ENCODE assay signal across 8 cellular contexts in the genomic region with DNA sequence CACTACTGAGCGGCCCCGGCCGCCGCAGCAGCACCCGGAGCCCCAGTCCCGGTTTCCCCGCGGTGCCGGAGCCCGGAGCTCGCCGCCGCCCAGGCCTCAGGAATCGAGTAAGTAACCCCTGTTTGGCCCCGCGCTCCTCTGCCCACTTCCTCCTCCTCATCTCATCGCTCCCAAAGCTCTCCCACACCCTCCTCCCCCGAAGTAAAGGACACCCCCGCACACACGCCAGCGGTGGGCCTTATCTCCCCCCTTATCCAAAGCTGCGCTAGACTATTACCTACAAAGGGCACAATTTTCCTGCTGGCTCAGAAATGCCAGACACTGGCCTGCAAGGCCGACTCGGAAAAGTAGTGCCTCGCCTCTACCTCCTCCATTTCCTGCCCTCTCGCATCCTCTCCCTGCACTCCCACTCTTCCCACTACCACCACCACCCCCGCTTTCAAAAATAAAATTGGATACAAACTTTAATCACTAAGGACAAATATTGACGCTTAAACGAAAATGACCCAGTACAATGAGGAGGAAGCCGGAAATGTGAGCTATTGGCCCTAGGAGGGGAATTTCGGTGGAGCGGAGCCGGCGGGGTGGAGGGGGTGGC. TPM values are rescaled to one million over a fixed set of nuclear protein-coding genes. Genes with fewer than 3 reads are reported as not detected.
DNase-seq lines count a peak whose midpoint lies in the region; ATAC-seq and TF ChIP-seq lines count a peak whose summit lies in the region.

No MANE protein-coding gene starts in this region.

- WGBS in adrenal gland, 4 donors, result 4 to 8% (median 5%) methylated on average over 31 to 34 of the region's 34 CpGs

- ATAC-seq in activated CD8-positive, alpha-beta T cell treated with anti-CD3 and anti-CD28 coated beads, Interleukin-2, amount 10 ng/mL, durations not matched to agents 7 days and 5 days, result no peak
- ATAC-seq in memory B cell (ENCODE audit: low read depth) (no peak), GM21367 (IDR thresholded peaks at IDR 0.05; ENCODE audit: unreplicated experiment) (no peak), HG03342 (IDR thresholded peaks at IDR 0.05; ENCODE audit: unreplicated experiment) (no peak)

- intact Hi-C loops in adrenal gland (cut with DNase I), result no loop called here

- H3K4me3 Mint-ChIP-seq in activated CD8-positive, alpha-beta T cell treated with anti-CD3 and anti-CD28 coated beads, Interleukin-2, amount 10 ng/mL, durations not matched to agents 7 days and 5 days, result peak overlapping the region; percentile 29
- H3K4me3 Mint-ChIP-seq in memory B cell, result peak overlapping the region; percentile 9

- H3K4me3 ChIP-seq in AG04449 (ENCODE audit: low read depth, low read length) (peak overlapping the region; percentile 33), HEK293 (ENCODE audit: low read depth, low read length) (peak overlapping the region; percentile 61), adrenal gland (peak overlapping the region in 2 of 4 donors; percentile 6 to 52)

- CTCF ChIA-PET in AG04449 (lab: Yijun Ruan, JAX), result interaction anchor here (1.2 to 2.4 kb wide), 4 partner anchors 9 to 1449 kb away, joined by 3 to 11 read pairs (median 7); no protein-coding TSS in a partner anchor
- CTCF ChIA-PET in HEK293 (lab: Yijun Ruan, JAX), result interaction anchor here (0.7 to 4.2 kb wide), 4 partner anchors 8 to 12 kb away, joined by 4 to 22 read pairs (median 12); no protein-coding TSS in a partner anchor
- CTCF ChIA-PET in activated CD8-positive, alpha-beta T cell treated with anti-CD3 and anti-CD28 coated beads, Interleukin-2, amount 10 ng/mL, durations not matched to agents 7 days and 5 days (lab: Charles Lee), result no interaction called here

- H3K27me3 ChIP-seq in adrenal gland, result peaks cover 80% of the 10 kb centered on the region

- H3K4me1 Mint-ChIP-seq in activated CD8-positive, alpha-beta T cell treated with anti-CD3 and anti-CD28 coated beads, Interleukin-2, amount 10 ng/mL, durations not matched to agents 7 days and 5 days (ENCODE audit: low read depth), result peaks cover 3% of the 10 kb centered on the region
- H3K4me1 Mint-ChIP-seq in memory B cell, result peaks cover 3% of the 10 kb centered on the region

- H3K36me3 Mint-ChIP-seq in activated CD8-positive, alpha-beta T cell treated with anti-CD3 and anti-CD28 coated beads, Interleukin-2, amount 10 ng/mL, durations not matched to agents 7 days and 5 days (ENCODE audit: low read depth), result peaks cover 18% of the 10 kb centered on the region
- H3K36me3 Mint-ChIP-seq in memory B cell, result no peaks in the 10 kb centered on the region

- H3K36me3 ChIP-seq in HEK293 (ENCODE audit: control insufficient read depth in 2 of 2, insufficient read depth in 1 of 2, low read length in 2 of 2), result peaks cover 0 to 11% of the 10 kb centered on the region in 2 experiments; a peak in 1 of 3 replicates
- no peaks in the 10 kb centered on the region for H3K36me3 ChIP-seq in adrenal gland (replicated peaks in 1 of 2)

- peak overlapping the region; percentile 72 for H3K27ac Mint-ChIP-seq in activated CD8-positive, alpha-beta T cell treated with anti-CD3 and anti-CD28 coated beads, Interleukin-2, amount 10 ng/mL, durations not matched to agents 7 days and 5 days
- peak overlapping the region; percentile 58 for H3K27ac Mint-ChIP-seq in memory B cell

- TF ChIP-seq CTCF in AG04449 (IDR thresholded peaks at IDR 0.05; ENCODE audit: insufficient read depth, low read length, missing control alignments) (no peak), HEK293 (tag by site-specific recombination; IDR thresholded peaks at IDR 0.05) (no peak), adrenal gland (IDR thresholded peaks at IDR 0.05) (no peak)

- TF ChIP-seq POLR2A in adrenal gland (IDR thresholded peaks at IDR 0.05), result no peak

- H3K9me3 ChIP-seq in HEK293 (ENCODE audit: control insufficient read depth, insufficient read depth, low read depth, low read length) (no peaks in the 10 kb centered on the region), adrenal gland (replicated peaks in 1 of 3) (no peaks in the 10 kb centered on the region)

- peaks cover 6% of the 10 kb centered on the region for H3K4me1 ChIP-seq in HEK293 (ENCODE audit: control insufficient read depth, insufficient read depth, low read length)
- H3K4me1 ChIP-seq in adrenal gland (replicated peaks in 1 of 2), result peaks cover 0 to 15% of the 10 kb centered on the region in 2 donors

- H3K27ac ChIP-seq in HEK293 (ENCODE audit: extremely low read depth, low read depth, low read length) (peak overlapping the region; percentile 99), adrenal gland (no peak overlapping the region)

- H3K27me3 Mint-ChIP-seq in activated CD8-positive, alpha-beta T cell treated with anti-CD3 and anti-CD28 coated beads, Interleukin-2, amount 10 ng/mL, durations not matched to agents 7 days and 5 days (ENCODE audit: low read depth), result peaks cover 52% of the 10 kb centered on the region
- H3K27me3 Mint-ChIP-seq in memory B cell, result peaks cover 33% of the 10 kb centered on the region

- H3K9me3 Mint-ChIP-seq in activated CD8-positive, alpha-beta T cell treated with anti-CD3 and anti-CD28 coated beads, Interleukin-2, amount 10 ng/mL, durations not matched to agents 7 days and 5 days (ENCODE audit: insufficient read depth), result no peaks in the 10 kb centered on the region
- H3K9me3 Mint-ChIP-seq in memory B cell, result peaks cover 4% of the 10 kb centered on the region

- POLR2A ChIA-PET in AG04449 (lab: Yijun Ruan, JAX) (interaction anchor here (0.5 kb wide), 1 partner anchor 18 kb away, joined by 3 read pairs; no protein-coding TSS in a partner anchor), HEK293 (lab: Yijun Ruan, JAX) (interaction anchor here (0.6 to 1.3 kb wide), 17 partner anchors 9 to 1540 kb away, joined by 3 to 5 read pairs (median 3); no protein-coding TSS in a partner anchor)
- POLR2A ChIA-PET in activated CD8-positive, alpha-beta T cell treated with anti-CD3 and anti-CD28 coated beads, Interleukin-2, amount 10 ng/mL, durations not matched to agents 7 days and 5 days (lab: Charles Lee), result no interaction called here

- DNase-seq in AG04449 (ENCODE audit: low read depth, low spot score) (no peak), memory B cell (ENCODE audit: low spot score in 2 of 2) (no peak), SHP77 treated with DMSO at 0.1 percent for 48 hours (lab: John Stamatoyannopoulos, UW) (no peak), adrenal gland (no peak)
- DNase-seq in activated CD8-positive, alpha-beta T cell treated with anti-CD3 and anti-CD28 coated beads, Interleukin-2, amount 10 ng/mL, durations not matched to agents 7 days and 5 days, result no peak

TF ChIP-seq in HEK293, 187 proteins besides CTCF, POLR2A, EP300 and RAD21 (continues in another document):
- TF ChIP-seq ZNF140 (tag by site-specific recombination; IDR thresholded peaks at IDR 0.05) (no peak), ZBTB20 (tag by site-specific recombination; IDR thresholded peaks at IDR 0.05) (peak; percentile 96), ZNF202 (tag by site-specific recombination; IDR thresholded peaks at IDR 0.05; ENCODE audit: borderline replicate concordance) (no peak), ZNF169 (tag by site-specific recombination; IDR thresholded peaks at IDR 0.05) (no peak), BCL11A (tag by site-specific recombination; IDR thresholded peaks at IDR 0.05; ENCODE audit: low read depth) (no peak), REPIN1 (tag by site-specific recombination; IDR thresholded peaks at IDR 0.05; ENCODE audit: low read depth) (no peak), ZNF624 (tag by site-specific recombination; IDR thresholded peaks at IDR 0.05) (peak; percentile 25; the same call in 1 of the 2 replicates), ZNF777 (tag by site-specific recombination; IDR thresholded peaks at IDR 0.05; ENCODE audit: borderline replicate concordance) (no peak; the same call in 1 of the 2 replicates), ZBTB7A (tag by site-specific recombination; IDR thresholded peaks at IDR 0.05; ENCODE audit: low read depth) (no peak), ZNF707 (tag by site-specific recombination; IDR thresholded peaks at IDR 0.05) (no peak), ZNF114 (tag by site-specific recombination; IDR thresholded peaks at IDR 0.05) (no peak), BCL11B (tag by site-specific recombination; IDR thresholded peaks at IDR 0.05; ENCODE audit: low read depth) (no peak), KLF10 (tag by site-specific recombination; IDR thresholded peaks at IDR 0.05) (peak; percentile 78; the same call in 1 of the 2 replicates), ZNF211 (tag by site-specific recombination; IDR thresholded peaks at IDR 0.05; ENCODE audit: low read depth) (no peak), WT1 (tag by site-specific recombination; IDR thresholded peaks at IDR 0.05) (no peak), ZSCAN30 (tag by site-specific recombination; IDR thresholded peaks at IDR 0.05) (no peak)
- TF ChIP-seq, protein P1, sequence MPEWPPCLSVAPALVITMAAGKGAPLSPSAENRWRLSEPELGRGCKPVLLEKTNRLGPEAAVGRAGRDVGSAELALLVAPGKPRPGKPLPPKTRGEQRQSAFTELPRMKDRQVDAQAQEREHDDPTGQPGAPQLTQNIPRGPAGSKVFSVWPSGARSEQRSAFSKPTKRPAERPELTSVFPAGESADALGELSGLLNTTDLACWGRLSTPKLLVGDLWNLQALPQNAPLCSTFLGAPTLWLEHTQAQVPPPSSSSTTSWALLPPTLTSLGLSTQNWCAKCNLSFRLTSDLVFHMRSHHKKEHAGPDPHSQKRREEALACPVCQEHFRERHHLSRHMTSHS (tag by site-specific recombination; IDR thresholded peaks at IDR 0.05), result no peak

RNA-seq across cellular contexts. Expression of gene FOXG1, which starts 0.6 kb away (rescaled TPM):
- total RNA-seq in activated CD8-positive, alpha-beta T cell treated with anti-CD3 and anti-CD28 coated beads, Interleukin-2, amount 10 ng/mL, durations not matched to agents 7 days and 5 days, result not detected
- under 1 TPM in 2 of 8 donors, not detected in 6; 0.07 to 0.10 TPM for total RNA-seq in adrenal gland
- under 1 TPM in 2 of 3 donors, not detected in 1; 0.07 to 0.08 TPM for polyA plus RNA-seq in adrenal gland
